Comparison of ENCODE assay signal across 7 cellular contexts in genomic region chr9:61411933-61412605, GRCh38.
A peak's percentile ranks its signal among the peaks of the same experiment; 100 is the strongest.
DNase-seq lines count a peak whose midpoint lies in the region; ATAC-seq, FAIRE-seq and TF ChIP-seq lines count a peak whose summit lies in the region.
"Not testable (repeated sequence)": the region's sequence is repeated elsewhere in the genome, so short reads cannot be mapped to it uniquely, and the experiment has no call there.

No MANE protein-coding gene starts in this region.

- not testable (repeated sequence) for H3K9me3 ChIP-seq in BE2C; colonic mucosa; kidney (ENCODE audit: control insufficient read depth in 1 of 2, low read length in 2 of 2); mucosa of descending colon; spleen

- 88 to 97% (median 94%) methylated on average over 7 to 10 of the region's 12 CpGs for WGBS in spleen, 5 donors

- H3K9ac ChIP-seq in colonic mucosa (ENCODE audit: low read depth in 2 of 2, low read length in 2 of 2); kidney (ENCODE audit: low read length in 2 of 2): not testable (repeated sequence)

- H3K4me1 Mint-ChIP-seq in osteocyte (ENCODE audit: unreplicated experiment): not testable (repeated sequence)

- not testable (repeated sequence) for H3K27ac Mint-ChIP-seq in osteocyte (ENCODE audit: unreplicated experiment)

- not testable (repeated sequence) for H3K27me3 Mint-ChIP-seq in osteocyte (ENCODE audit: unreplicated experiment)

- H3K4me3 Mint-ChIP-seq in osteocyte (ENCODE audit: unreplicated experiment): not testable (repeated sequence)

- not testable (repeated sequence) for H3K9me3 Mint-ChIP-seq in osteocyte (ENCODE audit: unreplicated experiment)

- not testable (repeated sequence) for TF ChIP-seq CTCF in BE2C (IDR thresholded peaks at IDR 0.05; ENCODE audit: low read depth, low read length); VCaP (conservative IDR thresholded peaks at IDR 0.05); colonic mucosa (IDR thresholded peaks at IDR 0.05); kidney (IDR thresholded peaks at IDR 0.05; ENCODE audit: borderline replicate concordance, extremely low read depth, insufficient read depth); mucosa of descending colon (IDR thresholded peaks at IDR 0.05); osteocyte (IDR thresholded peaks at IDR 0.05); spleen (IDR thresholded peaks at IDR 0.05 in 8 of 11, conservative IDR thresholded peaks at IDR 0.05 in 3 of 11)

- H3K4me3 ChIP-seq in BE2C (ENCODE audit: low read depth, low read length); colonic mucosa; kidney (ENCODE audit: low read length in 2 of 2); mucosa of descending colon; spleen: not testable (repeated sequence)

- peak overlapping the region; percentile 51; the same call in 1 of the 2 replicates for H3K27ac ChIP-seq in VCaP
- not testable (repeated sequence) for H3K27ac ChIP-seq in colonic mucosa; kidney (ENCODE audit: low read depth in 2 of 2, low read length in 2 of 2); spleen

- H3K27me3 ChIP-seq in BE2C; colonic mucosa; spleen (replicated peaks in 1 of 7): not testable (repeated sequence)

- H3K36me3 Mint-ChIP-seq in osteocyte (ENCODE audit: unreplicated experiment): not testable (repeated sequence)

- not testable (repeated sequence) for H3K36me3 ChIP-seq in BE2C; colonic mucosa; kidney (ENCODE audit: control insufficient read depth in 1 of 2, insufficient read depth in 2 of 2, low read length in 2 of 2); mucosa of descending colon (ENCODE audit: low read depth); spleen

- TF ChIP-seq POLR2A in spleen (IDR thresholded peaks at IDR 0.05): not testable (repeated sequence)

- H3K4me1 ChIP-seq in BE2C; colonic mucosa; kidney (ENCODE audit: control insufficient read depth in 1 of 2, insufficient read depth in 1 of 2, low read depth in 1 of 2, low read length in 2 of 2); mucosa of descending colon (ENCODE audit: low read depth); spleen: not testable (repeated sequence)

- DNase-seq in BE2C (peak; percentile 0), colonic mucosa (peak; percentile 18), kidney (peak; percentile 14), mucosa of descending colon (peak; percentile 7 to 21 (median 10)), osteocyte (ENCODE audit: extremely low spot score, unreplicated experiment) (peak; percentile 34), spleen (peak; percentile 11)

- peak; percentile 79 for ATAC-seq in mucosa of descending colon

- intact Hi-C loops in colonic mucosa (cut with DNase I); kidney (cut with DNase I); mucosa of descending colon (cut with DNase I, micrococcal nuclease); spleen (cut with DNase I; ENCODE audit: low total_unique reads): not testable (repeated sequence)

- FAIRE-seq in kidney (lab: Jason Lieb, UNC): not testable (repeated sequence)
